ENCODE assay signal across 8 cellular contexts in the genomic region with DNA sequence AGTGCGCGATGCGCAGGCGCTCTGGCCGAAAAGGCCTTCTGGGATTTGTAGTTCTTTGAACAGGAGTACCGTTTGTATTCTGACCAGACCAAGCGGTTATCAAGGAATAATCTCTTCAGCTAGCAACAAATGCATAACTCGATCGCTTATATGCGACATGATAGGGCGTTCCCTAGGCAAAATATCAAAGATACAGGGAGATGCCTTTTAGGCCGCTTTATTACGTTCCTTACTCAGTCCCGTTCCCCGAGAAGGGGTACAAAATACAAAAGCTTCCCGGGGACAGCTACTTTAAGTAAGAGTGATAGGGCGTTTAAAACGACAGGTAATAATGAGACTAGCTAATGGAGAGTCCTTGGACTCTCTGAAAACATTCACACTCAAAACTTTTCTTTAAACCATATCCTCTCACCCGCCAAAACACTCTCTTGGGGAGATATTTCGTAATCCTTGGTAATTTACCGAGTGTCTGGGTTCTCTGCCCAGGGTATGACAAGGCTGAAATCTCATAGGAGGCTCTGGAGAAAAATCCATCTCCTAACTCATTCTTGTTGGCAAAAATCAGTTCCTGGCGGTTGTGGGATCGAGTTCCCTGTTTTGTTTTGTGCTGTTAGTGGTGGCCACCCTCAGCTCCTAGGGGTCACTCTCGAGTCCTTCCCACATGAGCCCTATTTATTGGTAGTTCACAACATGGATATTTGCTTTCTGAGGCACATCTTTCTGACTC. TPM values are rescaled to one million over a fixed set of nuclear protein-coding genes. Genes with fewer than 3 reads are reported as not detected.
DNase-seq lines count a peak whose midpoint lies in the region; ATAC-seq and TF ChIP-seq lines count a peak whose summit lies in the region.

No MANE protein-coding gene starts in this region.

- no peaks in the 10 kb centered on the region for H3K9me3 ChIP-seq in CD8-positive, alpha-beta memory T cell (ENCODE audit: low read length)
- H3K9me3 ChIP-seq in OCI-LY3 (ENCODE audit: insufficient read depth, low read length) (no peaks in the 10 kb centered on the region), iPS-18c (ENCODE audit: control insufficient read depth, insufficient read depth, low read length) (no peaks in the 10 kb centered on the region), sigmoid colon (no peaks in the 10 kb centered on the region)

- H3K79me2 ChIP-seq in OCI-LY3 (ENCODE audit: low read length) = peaks cover 46% of the 10 kb centered on the region

- intact Hi-C loops in sigmoid colon (cut with DNase I) = loop anchor here (1.0 to 5.0 kb wide), 2 partner anchors 39 to 304 kb away; partner anchors contain the start of genes ADCK1, AHSA1 and VIPAS39

- peak overlapping the region; percentile 99 for H3K27ac ChIP-seq in CD8-positive, alpha-beta memory T cell (ENCODE audit: low read depth, low read length)
- peak overlapping the region; percentile 73 for H3K27ac ChIP-seq in OCI-LY3 (ENCODE audit: low read length)
- peak overlapping the region; percentile 90 to 95 (median 94) for H3K27ac ChIP-seq in sigmoid colon

- H3K36me3 Mint-ChIP-seq in CD8-positive, alpha-beta memory T cell = peaks cover 0 to 31% (median 3%) of the 10 kb centered on the region in 3 donors

- H3K4me1 Mint-ChIP-seq in CD8-positive, alpha-beta memory T cell = peaks cover 38 to 52% (median 48%) of the 10 kb centered on the region in 3 donors

- H3K4me1 ChIP-seq in CD8-positive, alpha-beta memory T cell (ENCODE audit: insufficient read depth, low read length) = peaks cover 38% of the 10 kb centered on the region
- H3K4me1 ChIP-seq in OCI-LY3 (ENCODE audit: low read length) (peaks cover 10% of the 10 kb centered on the region; the same call in 1 of the 2 replicates), sigmoid colon (peaks cover 0 to 40% (median 31%) of the 10 kb centered on the region in 4 donors)

- DNase-seq in CD8-positive, alpha-beta memory T cell = no peak
- peak; percentile 76 for DNase-seq in brain pericyte (ENCODE audit: low read depth, low spot score)
- peak; percentile 65 for DNase-seq in sigmoid colon
- no peak for DNase-seq in activated CD4-positive, CD25-positive, alpha-beta regulatory T cell (lab: John Stamatoyannopoulos, UW)

- H3K36me3 ChIP-seq in CD8-positive, alpha-beta memory T cell (ENCODE audit: insufficient read depth, low read length) = no peaks in the 10 kb centered on the region
- H3K36me3 ChIP-seq in OCI-LY3 (replicated peaks; ENCODE audit: low read depth, low read length) (peaks cover 8% of the 10 kb centered on the region), sigmoid colon (peaks cover 0 to 2% (median 0%) of the 10 kb centered on the region in 4 donors)

- peak overlapping the region; percentile 86 for H3K4me2 ChIP-seq in OCI-LY3 (ENCODE audit: low read length)

- POLR2A ChIA-PET in CD8-positive, alpha-beta memory T cell (lab: Charles Lee) = interaction anchor here (0.6 to 1.4 kb wide), 2 partner anchors 25 to 303 kb away, joined by 3 read pairs; no protein-coding TSS in a partner anchor

- peak overlapping the region; percentile 96 for H2AFZ ChIP-seq in OCI-LY3 (ENCODE audit: low read depth, low read length)

- 2 to 4% methylated on average over 24 of the region's 24 CpGs for WGBS in sigmoid colon, 2 donors

- no peaks in the 10 kb centered on the region for H3K27me3 ChIP-seq in CD8-positive, alpha-beta memory T cell (ENCODE audit: insufficient read depth, low read length, poor library complexity, severe bottlenecking)
- H3K27me3 ChIP-seq in OCI-LY3 (ENCODE audit: low read depth, low read length) (no peaks in the 10 kb centered on the region), sigmoid colon (no peaks in the 10 kb centered on the region)

- CTCF ChIA-PET in CD8-positive, alpha-beta memory T cell (lab: Charles Lee) = interaction anchor here (1.0 to 1.4 kb wide), 3 partner anchors 12 to 50 kb away, joined by 3 to 8 read pairs (median 3); partner anchors contain the start of gene ADCK1

- peak; percentile 21 for ATAC-seq in GM19025 (IDR thresholded peaks at IDR 0.05; ENCODE audit: low read depth, unreplicated experiment)
- peak; percentile 25 for ATAC-seq in HG03354 (IDR thresholded peaks at IDR 0.05; ENCODE audit: poor library complexity, severe bottlenecking, unreplicated experiment)

- TF ChIP-seq POLR2A in sigmoid colon (IDR thresholded peaks at IDR 0.05) = no peak

- no peaks in the 10 kb centered on the region for H3K27me3 Mint-ChIP-seq in CD8-positive, alpha-beta memory T cell

- TF ChIP-seq CTCF in OCI-LY3 (IDR thresholded peaks at IDR 0.05; ENCODE audit: low read depth, low read length) (peak; percentile 48), sigmoid colon (IDR thresholded peaks at IDR 0.05) (no peak)

- H3K27ac Mint-ChIP-seq in CD8-positive, alpha-beta memory T cell = peak overlapping the region; percentile 96 to 99 (median 98)

- peak overlapping the region; percentile 97 for H3K4me3 ChIP-seq in CD8-positive, alpha-beta memory T cell (ENCODE audit: low read length)
- peak overlapping the region; percentile 88 for H3K4me3 ChIP-seq in OCI-LY3 (ENCODE audit: low read length)
- H3K4me3 ChIP-seq in iPS-18c (ENCODE audit: insufficient read depth, low read depth, low read length) = peak overlapping the region; percentile 99
- peak overlapping the region; percentile 80 to 96 (median 90) for H3K4me3 ChIP-seq in sigmoid colon

- H3K4me3 Mint-ChIP-seq in CD8-positive, alpha-beta memory T cell = peak overlapping the region; percentile 95 to 99 (median 96)

- peaks cover 16% of the 10 kb centered on the region; the same call in 1 of the 2 replicates for H4K20me1 ChIP-seq in OCI-LY3 (ENCODE audit: insufficient read depth, low read length)

- H3K9ac ChIP-seq in OCI-LY3 (ENCODE audit: low read length) = peak overlapping the region; percentile 90

- TF ChIP-seq EP300 in sigmoid colon (IDR thresholded peaks at IDR 0.05) = no peak

- H3K9me3 Mint-ChIP-seq in CD8-positive, alpha-beta memory T cell = no peaks in the 10 kb centered on the region

RNA-seq across cellular contexts. Expression of gene SNW1, which starts 0.4 kb away (rescaled TPM):
- total RNA-seq in CD8-positive, alpha-beta memory T cell = 100 to 1,000 TPM; 121 TPM
- 78.0 TPM for polyA plus RNA-seq in CD8-positive, alpha-beta memory T cell
- total RNA-seq in sigmoid colon = 10 to 100 TPM; 42.0 to 54.3 (median 46.0) TPM
- polyA plus RNA-seq in sigmoid colon = 10 to 100 TPM; 43.5 to 56.5 (median 55.7) TPM

RNA-seq across cellular contexts. Expression of gene ADCK1, which starts 38.5 kb away (rescaled TPM):
- 1 to 10 TPM; 5.9 to 7.5 TPM for total RNA-seq in CD8-positive, alpha-beta memory T cell
- polyA plus RNA-seq in CD8-positive, alpha-beta memory T cell = 4.2 TPM
- total RNA-seq in sigmoid colon = 10 to 100 TPM in 1 of 4 donors, 1 to 10 TPM in 3; 4.6 to 19.4 (median 5.8) TPM
- polyA plus RNA-seq in sigmoid colon = 1 to 10 TPM; 3.5 to 9.9 (median 3.6) TPM

RNA-seq across cellular contexts. Expression of gene SLIRP, which starts 53.5 kb away (rescaled TPM):
- 100 to 1,000 TPM; 162 to 166 TPM for total RNA-seq in CD8-positive, alpha-beta memory T cell
- 218 TPM for polyA plus RNA-seq in CD8-positive, alpha-beta memory T cell
- total RNA-seq in sigmoid colon = 100 to 1,000 TPM; 152 to 650 (median 375) TPM
- 100 to 1,000 TPM; 375 to 462 (median 387) TPM for polyA plus RNA-seq in sigmoid colon

RNA-seq across cellular contexts. Expression of gene ALKBH1, which starts 53.5 kb away (rescaled TPM):
- 10 to 100 TPM; 18.6 to 19.4 TPM for total RNA-seq in CD8-positive, alpha-beta memory T cell
- polyA plus RNA-seq in CD8-positive, alpha-beta memory T cell = 8.8 TPM
- total RNA-seq in sigmoid colon = 10 to 100 TPM in 3 of 4 donors, 1 to 10 TPM in 1; 5.4 to 14.6 (median 10.8) TPM
- 10 to 100 TPM in 1 of 3 donors, 1 to 10 TPM in 2; 7.2 to 11.4 (median 8.8) TPM for polyA plus RNA-seq in sigmoid colon

Comparison
In these comparisons a context has a peak if more than half of its experiments do, and no peak if none do; other contexts are left out.
1. DNase-seq: peak in brain pericyte (single experiment) and sigmoid colon (single experiment); none in CD8-positive, alpha-beta memory T cell (0 of 5) and activated CD4-positive, CD25-positive, alpha-beta regulatory T cell (0 of 4).
2. Peak in every context shown above with its lines, with median percentiles within 50 percentile points of each other: H3K27ac ChIP-seq and H3K4me3 ChIP-seq.